In the genomic region with DNA sequence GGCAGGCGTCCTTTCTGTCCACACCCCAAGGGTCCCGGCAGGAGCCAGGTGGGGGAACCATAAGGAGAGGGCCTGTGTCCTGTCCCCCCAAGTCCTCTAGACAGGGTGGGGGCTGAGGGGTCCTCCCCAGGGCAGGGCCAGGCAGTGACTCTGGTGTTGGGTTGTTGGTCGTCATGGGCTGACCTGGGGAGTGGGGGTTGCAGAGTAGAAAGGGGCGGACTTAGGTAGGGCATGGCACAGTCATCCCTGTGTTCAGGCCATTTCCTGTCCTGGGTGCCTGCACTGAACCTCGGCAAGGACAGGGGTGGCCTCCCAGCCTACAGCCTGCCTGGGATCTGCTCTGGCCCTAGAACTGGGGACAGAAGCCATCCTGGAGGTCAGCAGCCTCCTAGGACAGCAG, we compare ENCODE assay signal across 19 cellular contexts.
DNase-seq lines count a peak whose midpoint lies in the region; ATAC-seq and TF ChIP-seq lines count a peak whose summit lies in the region.
"Had no signal": no experiment of that assay in that cellular context is flagged by ENCODE, and none has a peak within 500 bp of the region (broad histone marks: within the 10 kb centered on the region; RNA-seq: fewer than 3 reads in every experiment).

No MANE protein-coding gene starts in this region.

- H3K27me3 Mint-ChIP-seq in memory B cell = no peaks in the 10 kb centered on the region
- H3K27me3 Mint-ChIP-seq: progenitor cell of endocrine pancreas had no signal

- peak overlapping the region; percentile 55 for H3K4me3 Mint-ChIP-seq in memory B cell
- H3K4me3 Mint-ChIP-seq: HFFc6; naive thymus-derived CD4-positive, alpha-beta T cell; T-helper 1 cell treated with Interleukin-12 subunit alpha and Interleukin-12 subunit beta and Interleukin-4 antibody, amounts not matched to agents 30 μg/mL and 1 μg/mL, for 36 hours had no signal

- H3K27ac Mint-ChIP-seq in memory B cell = no peak overlapping the region
- H3K27ac Mint-ChIP-seq: HFFc6; naive thymus-derived CD4-positive, alpha-beta T cell; progenitor cell of endocrine pancreas; T-helper 1 cell treated with Interleukin-12 subunit alpha and Interleukin-12 subunit beta and Interleukin-4 antibody, amounts not matched to agents 30 μg/mL and 1 μg/mL, for 36 hours had no signal

- no peaks in the 10 kb centered on the region for H3K9me3 Mint-ChIP-seq in memory B cell
- H3K9me3 Mint-ChIP-seq: T-helper 1 cell treated with Interleukin-12 subunit alpha and Interleukin-12 subunit beta and Interleukin-4 antibody, amounts not matched to agents 30 μg/mL and 1 μg/mL, for 36 hours had no signal

- intact Hi-C loops in stomach (cut with DNase I; ENCODE audit: low total_unique reads) = no loop called here

- H3K27me3 ChIP-seq in WERI-Rb-1 (ENCODE audit: insufficient read depth, low read depth, severe bottlenecking) (peaks cover 76% of the 10 kb centered on the region), stomach (peaks cover 0 to 33% (median 3%) of the 10 kb centered on the region in 3 donors), foreskin keratinocyte (no peaks in the 10 kb centered on the region)

- TF ChIP-seq CTCF in GM12875 (IDR thresholded peaks at IDR 0.05; ENCODE audit: borderline replicate concordance, insufficient read depth, low read depth, low read length) = no peak
- TF ChIP-seq CTCF in WERI-Rb-1 (IDR thresholded peaks at IDR 0.05; ENCODE audit: low read depth, low read length) = no peak
- TF ChIP-seq CTCF in stomach (IDR thresholded peaks at IDR 0.05) = no peak
- no peak for TF ChIP-seq CTCF in foreskin keratinocyte (conservative IDR thresholded peaks at IDR 0.05)

- peak; percentile 1 for DNase-seq in WERI-Rb-1
- no peak for DNase-seq in memory B cell (ENCODE audit: low spot score in 2 of 2)
- peak; percentile 8 for DNase-seq in stomach
- no peak for DNase-seq in foreskin keratinocyte
- DNase-seq: anterior cingulate cortex, cerebellar nuclear complex, HFFc6, MM.1S, NCI-H774, SIG-M5, small intestine had no signal

- H3K36me3 Mint-ChIP-seq in memory B cell = no peaks in the 10 kb centered on the region

- no peaks in the 10 kb centered on the region for H3K36me3 ChIP-seq in WERI-Rb-1
- no peaks in the 10 kb centered on the region for H3K36me3 ChIP-seq in stomach
- H3K36me3 ChIP-seq: heart right ventricle had no signal

- TF ChIP-seq POLR2A in stomach (IDR thresholded peaks at IDR 0.05) = no peak

- H3K4me3 ChIP-seq in GM12875 (ENCODE audit: low read depth, low read length) (peak overlapping the region; percentile 67), WERI-Rb-1 (ENCODE audit: low read depth, low read length) (no peak overlapping the region), stomach (no peak overlapping the region)
- H3K4me3 ChIP-seq: heart right ventricle had no signal

- peaks cover under 1% of the 10 kb centered on the region for H3K9me3 ChIP-seq in WERI-Rb-1 (ENCODE audit: severe bottlenecking)
- H3K9me3 ChIP-seq in stomach = no peaks in the 10 kb centered on the region

- H3K4me1 ChIP-seq in stomach = no peaks in the 10 kb centered on the region
- H3K4me1 ChIP-seq in foreskin keratinocyte = no peaks in the 10 kb centered on the region
- H3K4me1 ChIP-seq: heart right ventricle had no signal

- H3K27ac ChIP-seq in WERI-Rb-1 = no peak overlapping the region
- H3K27ac ChIP-seq in stomach = no peak overlapping the region
- H3K27ac ChIP-seq in foreskin keratinocyte = no peak overlapping the region
- H3K27ac ChIP-seq: heart right ventricle had no signal

- H3K4me1 Mint-ChIP-seq in memory B cell = no peaks in the 10 kb centered on the region

- 58 to 82% (median 68%) methylated on average over 5 of the region's 5 CpGs for WGBS in stomach, 5 donors

- ATAC-seq in memory B cell (ENCODE audit: low read depth) (no peak), HG03097 (IDR thresholded peaks at IDR 0.05; ENCODE audit: low FRiP score, unreplicated experiment) (no peak), foreskin keratinocyte (no peak), HG02588 (IDR thresholded peaks at IDR 0.05; ENCODE audit: unreplicated experiment) (no peak)
- ATAC-seq: activated CD4-positive, CD25-positive, alpha-beta regulatory T cell treated with anti-CD3 and anti-CD28 coated beads, Interleukin-2, amount 50 U/mL, for 24 hours; heart right ventricle; naive thymus-derived CD4-positive, alpha-beta T cell had no signal

- TF ChIP-seq EP300 in stomach (IDR thresholded peaks at IDR 0.05) = no peak

Comparison
In these comparisons a context has a peak if more than half of its experiments do, and no peak if none do; other contexts are left out.
1. DNase-seq: peak in WERI-Rb-1 (single experiment) and stomach (single experiment); none in memory B cell (0 of 2) and foreskin keratinocyte (0 of 2).